Comparison of ENCODE assay signal across 1 cellular context in the genomic region with DNA sequence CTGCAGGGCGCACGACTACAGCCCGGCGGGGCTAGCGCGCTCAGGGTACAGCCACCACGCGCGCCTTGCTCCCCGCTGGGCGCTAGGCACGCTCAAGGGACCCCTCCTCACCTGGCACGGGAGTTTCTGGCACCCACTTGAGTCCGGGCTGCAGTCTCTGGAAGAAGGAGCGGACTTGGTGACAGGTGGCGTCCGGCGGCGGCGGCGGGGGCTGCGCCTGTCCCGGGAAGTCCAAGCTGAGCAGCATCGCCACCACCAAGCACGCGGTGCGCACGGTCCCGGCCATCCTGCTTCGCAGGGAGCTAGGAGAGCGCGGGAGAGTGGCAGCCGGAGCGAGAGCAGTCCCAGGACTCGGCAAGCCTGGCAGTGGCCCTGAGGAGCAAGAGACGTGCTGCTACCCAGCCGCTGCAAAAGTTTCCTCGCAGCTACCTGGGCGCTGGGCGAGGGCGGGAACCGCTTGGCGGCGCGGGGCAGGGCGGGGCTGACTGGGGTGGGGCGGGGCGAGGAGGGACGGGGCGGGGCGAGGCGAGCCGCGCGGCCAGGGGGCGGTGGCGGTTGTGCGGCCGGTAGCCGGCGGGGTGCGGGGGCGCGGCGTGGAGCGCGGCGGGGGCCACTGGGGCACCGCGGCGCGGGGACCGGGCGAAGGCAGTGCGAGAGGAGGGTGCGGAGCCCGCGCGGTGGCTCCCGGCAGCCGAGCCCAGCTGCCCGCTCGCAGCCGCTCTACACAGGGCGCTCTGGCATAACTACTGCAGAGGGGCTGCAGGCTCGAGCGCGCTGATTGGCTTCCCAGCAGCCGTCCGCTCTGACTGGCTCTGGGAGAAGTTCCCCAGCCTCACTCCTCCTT.
TF ChIP-seq lines count a peak whose summit lies in the region.

Gene GPC3 (minus strand): TSS at position 431 of the 844 bp plus-strand sequence.

TF ChIP-seq in SK-N-SH treated with all-trans-retinoic acid at 6 μM for 48 hours, 23 proteins besides CTCF, POLR2A, EP300 and RAD21 (continued from another document):
- TF ChIP-seq, protein P1, sequence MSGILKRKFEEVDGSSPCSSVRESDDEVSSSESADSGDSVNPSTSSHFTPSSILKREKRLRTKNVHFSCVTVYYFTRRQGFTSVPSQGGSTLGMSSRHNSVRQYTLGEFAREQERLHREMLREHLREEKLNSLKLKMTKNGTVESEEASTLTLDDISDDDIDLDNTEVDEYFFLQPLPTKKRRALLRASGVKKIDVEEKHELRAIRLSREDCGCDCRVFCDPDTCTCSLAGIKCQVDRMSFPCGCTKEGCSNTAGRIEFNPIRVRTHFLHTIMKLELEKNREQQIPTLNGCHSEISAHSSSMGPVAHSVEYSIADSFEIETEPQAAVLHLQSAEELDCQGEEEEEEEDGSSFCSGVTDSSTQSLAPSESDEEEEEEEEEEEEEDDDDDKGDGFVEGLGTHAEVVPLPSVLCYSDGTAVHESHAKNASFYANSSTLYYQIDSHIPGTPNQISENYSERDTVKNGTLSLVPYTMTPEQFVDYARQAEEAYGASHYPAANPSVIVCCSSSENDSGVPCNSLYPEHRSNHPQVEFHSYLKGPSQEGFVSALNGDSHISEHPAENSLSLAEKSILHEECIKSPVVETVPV (CRISPR knock-in tag; IDR thresholded peaks at IDR 0.05), result no peak
- TF ChIP-seq ISL1 (CRISPR knock-in tag; IDR thresholded peaks at IDR 0.05) (no peak), CSDC2 (CRISPR knock-in tag; IDR thresholded peaks at IDR 0.05) (no peak)
TF ChIP-seq in SK-N-SH treated with all-trans-retinoic acid at 6 μM for 48 hours: peak in this region for 0.
